Comparison of ENCODE assay signal across 1 cellular context in the genomic region with DNA sequence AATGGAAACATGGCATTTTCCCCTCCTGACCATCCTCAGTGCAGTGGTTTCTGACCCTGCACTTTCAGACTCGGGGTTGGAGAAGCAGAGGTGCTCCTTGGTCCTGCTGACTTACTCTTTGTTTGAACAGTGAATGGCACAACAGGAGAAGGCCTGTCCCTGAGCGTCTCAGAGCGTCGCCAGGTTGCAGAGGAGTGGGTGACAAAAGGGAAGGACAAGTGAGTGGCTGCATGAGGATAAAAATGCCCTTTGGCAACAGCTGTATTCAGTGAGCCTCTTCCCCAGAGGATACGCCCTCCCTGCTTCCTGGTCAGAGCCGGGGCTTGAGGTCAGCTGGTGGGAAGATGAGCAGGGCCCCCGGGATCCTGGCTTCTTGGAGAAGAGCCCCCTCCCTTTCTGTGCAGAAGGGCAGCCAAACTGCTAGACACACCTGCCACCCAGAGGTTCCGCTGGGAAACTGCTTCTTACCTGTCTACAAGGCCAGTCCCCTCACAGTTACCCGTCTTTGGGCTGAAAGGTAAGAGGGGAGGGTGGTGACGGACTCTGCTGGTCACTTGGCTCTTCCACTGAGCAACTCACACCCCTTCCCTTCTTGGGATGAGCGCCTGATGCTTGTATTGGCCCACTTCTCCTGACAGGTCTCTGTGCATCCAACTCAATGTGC.
A peak's percentile ranks its signal among the peaks of the same experiment; 100 is the strongest.
TF ChIP-seq lines count a peak whose summit lies in the region.

No MANE protein-coding gene starts in this region.

TF ChIP-seq in K562, 482 proteins besides CTCF, POLR2A, EP300 and RAD21:
- TF ChIP-seq SMC3 (conservative IDR thresholded peaks at IDR 0.05; ENCODE audit: insufficient read depth, low read depth, low read length) (0 out of 2 replicates have a peak, but pooled peaks have one; percentile 42), PRMT5 (CRISPR knock-in tag; IDR thresholded peaks at IDR 0.05) (no peak), MAZ (CRISPR knock-in tag; conservative IDR thresholded peaks at IDR 0.05 in 1 of 2, IDR thresholded peaks at IDR 0.05 in 1 of 2) (peak in 1 of 2 experiments; percentile 61; a peak in 2 of 4 replicates), MAFK (IDR thresholded peaks at IDR 0.05; ENCODE audit: low read length) (0 out of 2 replicates have a peak, but pooled peaks have one; percentile 1), PTTG1 (tag; IDR thresholded peaks at IDR 0.05; ENCODE audit: low read depth) (no peak)
